Comparison of ENCODE assay signal across 22 cellular contexts in the genomic region with DNA sequence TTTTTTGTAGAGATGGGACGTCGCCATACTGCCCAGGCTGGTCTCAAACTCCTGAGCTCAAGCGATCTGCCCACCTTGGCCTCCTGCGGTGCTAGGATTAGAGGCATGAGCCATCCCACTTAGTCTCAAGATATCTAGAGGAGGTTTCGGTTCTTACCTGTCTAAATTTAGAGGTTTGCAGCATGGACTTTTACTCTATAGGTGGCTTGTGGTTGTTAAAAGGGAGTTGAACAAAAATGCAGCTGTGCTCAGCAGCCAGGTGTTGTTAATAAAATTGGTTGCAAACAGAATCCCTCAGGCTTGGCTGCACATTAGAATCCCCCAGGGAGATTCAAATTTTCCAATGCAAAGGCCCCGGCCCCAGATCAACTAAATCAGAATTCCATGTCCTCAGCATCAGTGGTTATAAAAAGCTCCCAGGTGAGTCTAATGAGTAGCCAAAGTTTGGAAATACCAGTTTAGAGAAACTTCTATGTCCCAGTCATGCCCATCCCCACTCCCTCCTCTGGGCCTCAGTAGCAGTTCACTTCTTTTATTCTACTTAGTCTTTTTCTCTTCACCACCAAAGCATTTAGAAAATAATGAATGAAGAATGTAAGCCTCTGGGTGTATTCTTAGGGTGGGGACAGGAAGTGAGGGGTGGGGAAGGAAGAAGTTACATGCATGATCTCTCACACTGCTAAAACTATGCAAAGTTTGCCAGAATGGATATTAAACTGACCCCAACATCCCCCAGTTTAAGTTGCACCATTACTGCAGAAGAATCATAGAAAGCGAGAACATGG.
DNase-seq lines count a peak whose midpoint lies in the region; ATAC-seq and TF ChIP-seq lines count a peak whose summit lies in the region.
"Had no signal": no experiment of that assay in that cellular context is flagged by ENCODE, and none has a peak within 500 bp of the region (broad histone marks: within the 10 kb centered on the region; RNA-seq: fewer than 3 reads in every experiment).

No MANE protein-coding gene starts in this region.

- no peak for TF ChIP-seq CTCF in GM23338 (conservative IDR thresholded peaks at IDR 0.05; ENCODE audit: low read depth in 2 of 2)

- H2AFZ ChIP-seq in GM23338, result no peak overlapping the region
- no peak overlapping the region for H2AFZ ChIP-seq in trophoblast cell (ENCODE audit: insufficient read depth, low read length, poor library complexity)

- no peak overlapping the region for H2BK5ac ChIP-seq in trophoblast cell (ENCODE audit: low read depth, low read length, poor library complexity)

- peaks cover 2% of the 10 kb centered on the region for H3K27me3 Mint-ChIP-seq in GM23338 (ENCODE audit: insufficient read depth, low read depth, poor library complexity)

- no peaks in the 10 kb centered on the region for H3K27me3 ChIP-seq in GM23338 (ENCODE audit: insufficient read depth)
- H3K27me3 ChIP-seq in trophoblast cell (ENCODE audit: insufficient read depth, low read length), result no peaks in the 10 kb centered on the region
- H3K27me3 ChIP-seq: transverse colon had no signal

- H4K91ac ChIP-seq in trophoblast cell (ENCODE audit: low read depth, low read length), result no peak overlapping the region

- H2AK5ac ChIP-seq in trophoblast cell (ENCODE audit: low read length), result no peak overlapping the region

- H2BK12ac ChIP-seq in trophoblast cell (ENCODE audit: low read length), result no peak overlapping the region

- H2BK120ac ChIP-seq in trophoblast cell (ENCODE audit: insufficient read depth, low read length, poor library complexity), result peak overlapping the region; percentile 17

- no peak overlapping the region for H3K27ac ChIP-seq in GM23338 (ENCODE audit: low read depth)
- H3K27ac ChIP-seq in trophoblast cell (ENCODE audit: low read depth, low read length), result no peak overlapping the region
- H3K27ac ChIP-seq: 22Rv1, psoas muscle, transverse colon had no signal

- H3K4me1 ChIP-seq in GM23338 (ENCODE audit: insufficient read depth) (peaks cover 24% of the 10 kb centered on the region), trophoblast cell (ENCODE audit: control insufficient read depth in 1 of 2, insufficient read depth in 2 of 2, low read length in 2 of 2) (no peaks in the 10 kb centered on the region)
- H3K4me1 ChIP-seq: transverse colon had no signal

- no peak overlapping the region for H3K9ac ChIP-seq in trophoblast cell (ENCODE audit: low read length)

- H3F3A ChIP-seq in GM23338 (replicated peaks; ENCODE audit: low read depth), result no peaks in the 10 kb centered on the region

- peaks cover 7% of the 10 kb centered on the region; the same call in 1 of the 2 replicates for H3K9me2 ChIP-seq in GM23338 (ENCODE audit: insufficient read depth)

- H3K36me3 ChIP-seq in GM23338 (ENCODE audit: insufficient read depth), result no peaks in the 10 kb centered on the region
- no peaks in the 10 kb centered on the region for H3K36me3 ChIP-seq in trophoblast cell (ENCODE audit: control insufficient read depth in 1 of 2, insufficient read depth in 2 of 2, low read length in 2 of 2)
- H3K36me3 ChIP-seq: transverse colon had no signal

- no peak overlapping the region for H3K27ac Mint-ChIP-seq in GM23338
- H3K27ac Mint-ChIP-seq: endodermal cell had no signal

- ATAC-seq in GM23338 (0 out of 3 replicates have a peak, but pooled peaks have one; percentile 29), left ventricle myocardium superior (no peak), GM21825 (IDR thresholded peaks at IDR 0.05; ENCODE audit: unreplicated experiment) (no peak), GM21447 (IDR thresholded peaks at IDR 0.05; ENCODE audit: unreplicated experiment) (no peak)
- ATAC-seq: psoas muscle had no signal

- 0 out of 3 replicates have a peak, but pooled peaks cover 3% of the 10 kb centered on the region for H3K36me3 Mint-ChIP-seq in GM23338 (ENCODE audit: low read depth)

- no CpG with 5 or more reads among the region's 7 CpGs for WGBS in trophoblast cell (ENCODE audit: extremely low coverage, insufficient coverage, insufficient read length)

- H4K12ac ChIP-seq in trophoblast cell (ENCODE audit: low read depth, low read length), result no peak overlapping the region

- no peak overlapping the region for H3K14ac ChIP-seq in trophoblast cell (ENCODE audit: low read length)

- no peak overlapping the region for H4K8ac ChIP-seq in trophoblast cell (ENCODE audit: low read depth, low read length)

- no peaks in the 10 kb centered on the region for H3K79me2 ChIP-seq in GM23338 (replicated peaks; ENCODE audit: insufficient read depth)
- H3K79me2 ChIP-seq in trophoblast cell (ENCODE audit: control insufficient read depth, insufficient read depth, low read length, poor library complexity), result no peaks in the 10 kb centered on the region

- H3K23ac ChIP-seq in trophoblast cell (ENCODE audit: low read length), result no peak overlapping the region

- no peak overlapping the region for H3K4ac ChIP-seq in trophoblast cell (ENCODE audit: low read depth, low read length)

- no peaks in the 10 kb centered on the region for H3K79me1 ChIP-seq in trophoblast cell (ENCODE audit: low read length)

- intact Hi-C loops in left ventricle myocardium superior (cut with micrococcal nuclease), result no loop called here

- no peaks in the 10 kb centered on the region for H3K9me3 ChIP-seq in trophoblast cell (ENCODE audit: insufficient read depth, low read depth, low read length)
- H3K9me3 ChIP-seq: psoas muscle, transverse colon had no signal

- H4K20me1 ChIP-seq in GM23338 (replicated peaks; ENCODE audit: insufficient read depth), result no peaks in the 10 kb centered on the region

- no peak overlapping the region for H3K4me3 Mint-ChIP-seq in GM23338
- H3K4me3 Mint-ChIP-seq: endodermal cell, neural crest cell had no signal

- peaks cover 6% of the 10 kb centered on the region; the same call in 1 of the 3 replicates for H3K9me3 Mint-ChIP-seq in GM23338

- H3K4me3 ChIP-seq in GM23338 (no peak overlapping the region), trophoblast cell (ENCODE audit: low read depth, low read length) (no peak overlapping the region)
- H3K4me3 ChIP-seq: psoas muscle, transverse colon had no signal

- peaks cover 29% of the 10 kb centered on the region for H3K4me1 Mint-ChIP-seq in GM23338

- H3K4me2 ChIP-seq in GM23338 (no peak overlapping the region), trophoblast cell (ENCODE audit: low read length) (no peak overlapping the region)

- DNase-seq in NCI-H2107 treated with DMSO at 0.1 percent for 48 hours (lab: John Stamatoyannopoulos, UW; ENCODE audit: unreplicated experiment), result peak; percentile 33
- no peak for DNase-seq in NCI-H2107 (lab: John Stamatoyannopoulos, UW)
- no peak for DNase-seq in GM23338 (ENCODE audit: low spot score)
- peak; percentile 51 for DNase-seq in RPMI8226
- DNase-seq in trophoblast cell, result no peak
- no peak for DNase-seq in left ventricle myocardium superior
- DNase-seq: activated CD4-positive, alpha-beta T cell treated with anti-CD3 and anti-CD28 coated beads for 1 hour; activated CD8-positive, alpha-beta memory T cell treated with anti-CD3 and anti-CD28 coated beads, Interleukin-2, amount 50 U/mL, for 48 hours; activated naive CD4-positive, alpha-beta T cell; aorta; cerebellar nuclear complex; endodermal cell; hippocampal formation; kidney; mesendoderm; NCI-H226; psoas muscle; transverse colon had no signal

- H3K18ac ChIP-seq in trophoblast cell (ENCODE audit: low read length), result no peak overlapping the region

TF ChIP-seq in GM23338, 12 proteins besides CTCF, POLR2A, EP300 and RAD21:
- no peak for TF ChIP-seq CREB1 (CRISPR knock-in tag; IDR thresholded peaks at IDR 0.05; ENCODE audit: low read depth)
- TF ChIP-seq, protein P1, sequence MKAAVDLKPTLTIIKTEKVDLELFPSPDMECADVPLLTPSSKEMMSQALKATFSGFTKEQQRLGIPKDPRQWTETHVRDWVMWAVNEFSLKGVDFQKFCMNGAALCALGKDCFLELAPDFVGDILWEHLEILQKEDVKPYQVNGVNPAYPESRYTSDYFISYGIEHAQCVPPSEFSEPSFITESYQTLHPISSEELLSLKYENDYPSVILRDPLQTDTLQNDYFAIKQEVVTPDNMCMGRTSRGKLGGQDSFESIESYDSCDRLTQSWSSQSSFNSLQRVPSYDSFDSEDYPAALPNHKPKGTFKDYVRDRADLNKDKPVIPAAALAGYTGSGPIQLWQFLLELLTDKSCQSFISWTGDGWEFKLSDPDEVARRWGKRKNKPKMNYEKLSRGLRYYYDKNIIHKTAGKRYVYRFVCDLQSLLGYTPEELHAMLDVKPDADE (IDR thresholded peaks at IDR 0.05), result no peak
- TF ChIP-seq POLR2AphosphoS5 (IDR thresholded peaks at IDR 0.05; ENCODE audit: low read depth), result no peak
- no peak for TF ChIP-seq EZH2phosphoT487 (IDR thresholded peaks at IDR 0.05; ENCODE audit: unreplicated experiment)
- no peak for TF ChIP-seq ZNF331 (CRISPR knock-in tag; IDR thresholded peaks at IDR 0.05; ENCODE audit: low read depth)

Comparison
In these comparisons a context has a peak if more than half of its experiments do, and no peak if none do; other contexts are left out.
1. DNase-seq: peak in NCI-H2107 treated with DMSO at 0.1 percent for 48 hours (single experiment) and RPMI8226 (single experiment); none in NCI-H2107 (single experiment), GM23338 (single experiment), trophoblast cell (0 of 2) and left ventricle myocardium superior (single experiment).